In the genomic region with DNA sequence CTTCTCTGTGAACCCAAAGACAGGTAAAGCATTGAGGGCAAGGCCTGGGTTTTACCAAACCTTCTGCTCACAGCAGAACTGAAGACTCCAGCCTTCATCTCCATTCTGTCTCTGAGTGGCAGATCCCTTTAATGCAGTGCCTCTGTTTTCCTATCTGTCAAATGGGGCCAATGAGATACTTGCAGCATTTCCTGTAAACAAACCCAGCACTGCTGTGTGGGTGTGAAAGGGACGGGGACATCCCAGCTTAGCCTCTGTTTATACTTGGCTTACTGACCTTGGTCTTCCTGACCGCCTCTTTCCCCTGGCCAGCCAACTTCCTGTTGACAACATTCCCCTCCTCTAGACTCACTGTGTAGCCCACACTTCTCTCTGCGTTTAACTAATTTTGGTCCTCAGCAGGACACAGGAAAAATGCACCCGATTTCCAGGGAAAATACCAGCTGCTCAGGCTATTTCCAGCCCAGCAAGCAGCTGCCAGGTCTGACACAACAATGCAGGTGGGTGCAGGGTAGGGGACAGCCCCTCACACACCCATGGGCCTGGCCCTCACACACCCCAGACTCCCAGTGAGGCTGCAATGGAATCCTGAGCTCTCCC, we compare ENCODE assay signal across 1 cellular context.
TF ChIP-seq lines count a peak whose summit lies in the region.

No MANE protein-coding gene starts in this region.

TF ChIP-seq in HepG2, 621 proteins besides CTCF, POLR2A, EP300 and RAD21 (continued from another document and continues in another):
- TF ChIP-seq, protein P1, sequence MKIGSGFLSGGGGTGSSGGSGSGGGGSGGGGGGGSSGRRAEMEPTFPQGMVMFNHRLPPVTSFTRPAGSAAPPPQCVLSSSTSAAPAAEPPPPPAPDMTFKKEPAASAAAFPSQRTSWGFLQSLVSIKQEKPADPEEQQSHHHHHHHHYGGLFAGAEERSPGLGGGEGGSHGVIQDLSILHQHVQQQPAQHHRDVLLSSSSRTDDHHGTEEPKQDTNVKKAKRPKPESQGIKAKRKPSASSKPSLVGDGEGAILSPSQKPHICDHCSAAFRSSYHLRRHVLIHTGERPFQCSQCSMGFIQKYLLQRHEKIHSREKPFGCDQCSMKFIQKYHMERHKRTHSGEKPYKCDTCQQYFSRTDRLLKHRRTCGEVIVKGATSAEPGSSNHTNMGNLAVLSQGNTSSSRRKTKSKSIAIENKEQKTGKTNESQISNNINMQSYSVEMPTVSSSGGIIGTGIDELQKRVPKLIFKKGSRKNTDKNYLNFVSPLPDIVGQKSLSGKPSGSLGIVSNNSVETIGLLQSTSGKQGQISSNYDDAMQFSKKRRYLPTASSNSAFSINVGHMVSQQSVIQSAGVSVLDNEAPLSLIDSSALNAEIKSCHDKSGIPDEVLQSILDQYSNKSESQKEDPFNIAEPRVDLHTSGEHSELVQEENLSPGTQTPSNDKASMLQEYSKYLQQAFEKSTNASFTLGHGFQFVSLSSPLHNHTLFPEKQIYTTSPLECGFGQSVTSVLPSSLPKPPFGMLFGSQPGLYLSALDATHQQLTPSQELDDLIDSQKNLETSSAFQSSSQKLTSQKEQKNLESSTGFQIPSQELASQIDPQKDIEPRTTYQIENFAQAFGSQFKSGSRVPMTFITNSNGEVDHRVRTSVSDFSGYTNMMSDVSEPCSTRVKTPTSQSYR (CRISPR knock-in tag; IDR thresholded peaks at IDR 0.05; ENCODE audit: borderline replicate concordance) = no peak
- no peak for TF ChIP-seq HNRNPK (IDR thresholded peaks at IDR 0.05; ENCODE audit: low read depth, low read length, poor library complexity, severe bottlenecking)
- no peak for TF ChIP-seq ZNF260 (CRISPR knock-in tag; IDR thresholded peaks at IDR 0.05; ENCODE audit: borderline replicate concordance, low read depth)
- peak; percentile 67; the same call in 1 of the 2 replicates for TF ChIP-seq ZBTB7B (CRISPR knock-in tag; IDR thresholded peaks at IDR 0.05)
- TF ChIP-seq, protein P2, sequence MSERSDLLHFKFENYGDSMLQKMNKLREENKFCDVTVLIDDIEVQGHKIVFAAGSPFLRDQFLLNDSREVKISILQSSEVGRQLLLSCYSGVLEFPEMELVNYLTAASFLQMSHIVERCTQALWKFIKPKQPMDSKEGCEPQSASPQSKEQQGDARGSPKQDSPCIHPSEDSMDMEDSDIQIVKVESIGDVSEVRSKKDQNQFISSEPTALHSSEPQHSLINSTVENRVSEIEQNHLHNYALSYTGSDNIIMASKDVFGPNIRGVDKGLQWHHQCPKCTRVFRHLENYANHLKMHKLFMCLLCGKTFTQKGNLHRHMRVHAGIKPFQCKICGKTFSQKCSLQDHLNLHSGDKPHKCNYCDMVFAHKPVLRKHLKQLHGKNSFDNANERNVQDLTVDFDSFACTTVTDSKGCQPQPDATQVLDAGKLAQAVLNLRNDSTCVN (CRISPR knock-in tag; IDR thresholded peaks at IDR 0.05; ENCODE audit: borderline replicate concordance) = no peak
- TF ChIP-seq HHEX (CRISPR knock-in tag; IDR thresholded peaks at IDR 0.05) = no peak
- no peak for TF ChIP-seq MYNN (CRISPR knock-in tag; IDR thresholded peaks at IDR 0.05; ENCODE audit: low read depth)
- TF ChIP-seq, protein P3, sequence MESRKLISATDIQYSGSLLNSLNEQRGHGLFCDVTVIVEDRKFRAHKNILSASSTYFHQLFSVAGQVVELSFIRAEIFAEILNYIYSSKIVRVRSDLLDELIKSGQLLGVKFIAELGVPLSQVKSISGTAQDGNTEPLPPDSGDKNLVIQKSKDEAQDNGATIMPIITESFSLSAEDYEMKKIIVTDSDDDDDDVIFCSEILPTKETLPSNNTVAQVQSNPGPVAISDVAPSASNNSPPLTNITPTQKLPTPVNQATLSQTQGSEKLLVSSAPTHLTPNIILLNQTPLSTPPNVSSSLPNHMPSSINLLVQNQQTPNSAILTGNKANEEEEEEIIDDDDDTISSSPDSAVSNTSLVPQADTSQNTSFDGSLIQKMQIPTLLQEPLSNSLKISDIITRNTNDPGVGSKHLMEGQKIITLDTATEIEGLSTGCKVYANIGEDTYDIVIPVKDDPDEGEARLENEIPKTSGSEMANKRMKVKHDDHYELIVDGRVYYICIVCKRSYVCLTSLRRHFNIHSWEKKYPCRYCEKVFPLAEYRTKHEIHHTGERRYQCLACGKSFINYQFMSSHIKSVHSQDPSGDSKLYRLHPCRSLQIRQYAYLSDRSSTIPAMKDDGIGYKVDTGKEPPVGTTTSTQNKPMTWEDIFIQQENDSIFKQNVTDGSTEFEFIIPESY (CRISPR knock-in tag; IDR thresholded peaks at IDR 0.05) = peak; percentile 40; the same call in 1 of the 2 replicates
- TF ChIP-seq ZBTB38 (CRISPR knock-in tag; IDR thresholded peaks at IDR 0.05) = peak; percentile 75; the same call in 1 of the 2 replicates
- 0 out of 2 replicates have a peak, but pooled peaks have one; percentile 92 for TF ChIP-seq ZBTB3 (CRISPR knock-in tag; IDR thresholded peaks at IDR 0.05; ENCODE audit: borderline replicate concordance, low read depth)
- peak; percentile 84 for TF ChIP-seq ESRRA (CRISPR knock-in tag; IDR thresholded peaks at IDR 0.05; ENCODE audit: low read depth)
- TF ChIP-seq, protein P4, sequence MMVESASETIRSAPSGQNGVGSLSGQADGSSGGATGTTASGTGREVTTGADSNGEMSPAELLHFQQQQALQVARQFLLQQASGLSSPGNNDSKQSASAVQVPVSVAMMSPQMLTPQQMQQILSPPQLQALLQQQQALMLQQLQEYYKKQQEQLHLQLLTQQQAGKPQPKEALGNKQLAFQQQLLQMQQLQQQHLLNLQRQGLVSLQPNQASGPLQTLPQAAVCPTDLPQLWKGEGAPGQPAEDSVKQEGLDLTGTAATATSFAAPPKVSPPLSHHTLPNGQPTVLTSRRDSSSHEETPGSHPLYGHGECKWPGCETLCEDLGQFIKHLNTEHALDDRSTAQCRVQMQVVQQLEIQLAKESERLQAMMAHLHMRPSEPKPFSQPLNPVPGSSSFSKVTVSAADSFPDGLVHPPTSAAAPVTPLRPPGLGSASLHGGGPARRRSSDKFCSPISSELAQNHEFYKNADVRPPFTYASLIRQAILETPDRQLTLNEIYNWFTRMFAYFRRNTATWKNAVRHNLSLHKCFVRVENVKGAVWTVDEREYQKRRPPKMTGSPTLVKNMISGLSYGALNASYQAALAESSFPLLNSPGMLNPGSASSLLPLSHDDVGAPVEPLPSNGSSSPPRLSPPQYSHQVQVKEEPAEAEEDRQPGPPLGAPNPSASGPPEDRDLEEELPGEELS (CRISPR knock-in tag; IDR thresholded peaks at IDR 0.05) = peak; percentile 100
- TF ChIP-seq GABPA (IDR thresholded peaks at IDR 0.05; ENCODE audit: low read depth, low read length) = no peak
- peak; percentile 86 for TF ChIP-seq GABPA (CRISPR knock-in tag; IDR thresholded peaks at IDR 0.05; ENCODE audit: low read depth)
- TF ChIP-seq NFIC (IDR thresholded peaks at IDR 0.05; ENCODE audit: low read length) = peak; percentile 68; the same call in 1 of the 2 replicates
- TF ChIP-seq U2AF1 (optimal IDR thresholded peaks at IDR 0.05; ENCODE audit: low read depth, low read length) = no peak
- TF ChIP-seq ZNF557 (CRISPR knock-in tag; IDR thresholded peaks at IDR 0.05) = 0 out of 2 replicates have a peak, but pooled peaks have one; percentile 81
- TF ChIP-seq NFYC (CRISPR knock-in tag; IDR thresholded peaks at IDR 0.05) = 0 out of 2 replicates have a peak, but pooled peaks have one; percentile 14
- no peak for TF ChIP-seq ZKSCAN1 (IDR thresholded peaks at IDR 0.05; ENCODE audit: low read length)
- peak; percentile 72 for TF ChIP-seq MEIS2 (CRISPR knock-in tag; IDR thresholded peaks at IDR 0.05)
- no peak for TF ChIP-seq NFATC3 (CRISPR knock-in tag; IDR thresholded peaks at IDR 0.05)
- TF ChIP-seq MATR3 (CRISPR knock-in tag; IDR thresholded peaks at IDR 0.05) = no peak
- TF ChIP-seq ELF4 (CRISPR knock-in tag; IDR thresholded peaks at IDR 0.05; ENCODE audit: borderline replicate concordance) = 0 out of 2 replicates have a peak, but pooled peaks have one; percentile 74
- TF ChIP-seq, protein P5, sequence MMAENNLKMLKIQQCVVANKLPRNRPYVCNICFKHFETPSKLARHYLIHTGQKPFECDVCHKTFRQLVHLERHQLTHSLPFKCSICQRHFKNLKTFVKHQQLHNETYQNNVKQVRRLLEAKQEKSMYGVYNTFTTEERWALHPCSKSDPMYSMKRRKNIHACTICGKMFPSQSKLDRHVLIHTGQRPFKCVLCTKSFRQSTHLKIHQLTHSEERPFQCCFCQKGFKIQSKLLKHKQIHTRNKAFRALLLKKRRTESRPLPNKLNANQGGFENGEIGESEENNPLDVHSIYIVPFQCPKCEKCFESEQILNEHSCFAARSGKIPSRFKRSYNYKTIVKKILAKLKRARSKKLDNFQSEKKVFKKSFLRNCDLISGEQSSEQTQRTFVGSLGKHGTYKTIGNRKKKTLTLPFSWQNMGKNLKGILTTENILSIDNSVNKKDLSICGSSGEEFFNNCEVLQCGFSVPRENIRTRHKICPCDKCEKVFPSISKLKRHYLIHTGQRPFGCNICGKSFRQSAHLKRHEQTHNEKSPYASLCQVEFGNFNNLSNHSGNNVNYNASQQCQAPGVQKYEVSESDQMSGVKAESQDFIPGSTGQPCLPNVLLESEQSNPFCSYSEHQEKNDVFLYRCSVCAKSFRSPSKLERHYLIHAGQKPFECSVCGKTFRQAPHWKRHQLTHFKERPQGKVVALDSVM (CRISPR knock-in tag; IDR thresholded peaks at IDR 0.05) = peak; percentile 28; the same call in 1 of the 2 replicates
- no peak for TF ChIP-seq ZNF234 (CRISPR knock-in tag; conservative IDR thresholded peaks at IDR 0.05)
- no peak for TF ChIP-seq IKZF1 (IDR thresholded peaks at IDR 0.05)
- TF ChIP-seq, protein P6, sequence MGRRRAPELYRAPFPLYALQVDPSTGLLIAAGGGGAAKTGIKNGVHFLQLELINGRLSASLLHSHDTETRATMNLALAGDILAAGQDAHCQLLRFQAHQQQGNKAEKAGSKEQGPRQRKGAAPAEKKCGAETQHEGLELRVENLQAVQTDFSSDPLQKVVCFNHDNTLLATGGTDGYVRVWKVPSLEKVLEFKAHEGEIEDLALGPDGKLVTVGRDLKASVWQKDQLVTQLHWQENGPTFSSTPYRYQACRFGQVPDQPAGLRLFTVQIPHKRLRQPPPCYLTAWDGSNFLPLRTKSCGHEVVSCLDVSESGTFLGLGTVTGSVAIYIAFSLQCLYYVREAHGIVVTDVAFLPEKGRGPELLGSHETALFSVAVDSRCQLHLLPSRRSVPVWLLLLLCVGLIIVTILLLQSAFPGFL (CRISPR knock-in tag; IDR thresholded peaks at IDR 0.05) = no peak
- no peak for TF ChIP-seq ZKSCAN5 (CRISPR knock-in tag; IDR thresholded peaks at IDR 0.05)
- TF ChIP-seq, protein P7, sequence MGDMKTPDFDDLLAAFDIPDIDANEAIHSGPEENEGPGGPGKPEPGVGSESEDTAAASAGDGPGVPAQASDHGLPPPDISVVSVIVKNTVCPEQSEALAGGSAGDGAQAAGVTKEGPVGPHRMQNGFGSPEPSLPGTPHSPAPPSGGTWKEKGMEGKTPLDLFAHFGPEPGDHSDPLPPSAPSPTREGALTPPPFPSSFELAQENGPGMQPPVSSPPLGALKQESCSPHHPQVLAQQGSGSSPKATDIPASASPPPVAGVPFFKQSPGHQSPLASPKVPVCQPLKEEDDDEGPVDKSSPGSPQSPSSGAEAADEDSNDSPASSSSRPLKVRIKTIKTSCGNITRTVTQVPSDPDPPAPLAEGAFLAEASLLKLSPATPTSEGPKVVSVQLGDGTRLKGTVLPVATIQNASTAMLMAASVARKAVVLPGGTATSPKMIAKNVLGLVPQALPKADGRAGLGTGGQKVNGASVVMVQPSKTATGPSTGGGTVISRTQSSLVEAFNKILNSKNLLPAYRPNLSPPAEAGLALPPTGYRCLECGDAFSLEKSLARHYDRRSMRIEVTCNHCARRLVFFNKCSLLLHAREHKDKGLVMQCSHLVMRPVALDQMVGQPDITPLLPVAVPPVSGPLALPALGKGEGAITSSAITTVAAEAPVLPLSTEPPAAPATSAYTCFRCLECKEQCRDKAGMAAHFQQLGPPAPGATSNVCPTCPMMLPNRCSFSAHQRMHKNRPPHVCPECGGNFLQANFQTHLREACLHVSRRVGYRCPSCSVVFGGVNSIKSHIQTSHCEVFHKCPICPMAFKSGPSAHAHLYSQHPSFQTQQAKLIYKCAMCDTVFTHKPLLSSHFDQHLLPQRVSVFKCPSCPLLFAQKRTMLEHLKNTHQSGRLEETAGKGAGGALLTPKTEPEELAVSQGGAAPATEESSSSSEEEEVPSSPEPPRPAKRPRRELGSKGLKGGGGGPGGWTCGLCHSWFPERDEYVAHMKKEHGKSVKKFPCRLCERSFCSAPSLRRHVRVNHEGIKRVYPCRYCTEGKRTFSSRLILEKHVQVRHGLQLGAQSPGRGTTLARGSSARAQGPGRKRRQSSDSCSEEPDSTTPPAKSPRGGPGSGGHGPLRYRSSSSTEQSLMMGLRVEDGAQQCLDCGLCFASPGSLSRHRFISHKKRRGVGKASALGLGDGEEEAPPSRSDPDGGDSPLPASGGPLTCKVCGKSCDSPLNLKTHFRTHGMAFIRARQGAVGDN (CRISPR knock-in tag; IDR thresholded peaks at IDR 0.05) = peak; percentile 80
- no peak for TF ChIP-seq LCORL (IDR thresholded peaks at IDR 0.05)
- TF ChIP-seq LCORL (CRISPR knock-in tag; IDR thresholded peaks at IDR 0.05) = peak; percentile 95
- no peak for TF ChIP-seq SRSF1 (optimal IDR thresholded peaks at IDR 0.05; ENCODE audit: low read depth, low read length)
- TF ChIP-seq ZNF367 (CRISPR knock-in tag; IDR thresholded peaks at IDR 0.05; ENCODE audit: borderline replicate concordance) = no peak
- peak; percentile 37; the same call in 1 of the 2 replicates for TF ChIP-seq ZNF792 (CRISPR knock-in tag; IDR thresholded peaks at IDR 0.05)
- TF ChIP-seq ZNF232 (CRISPR knock-in tag; IDR thresholded peaks at IDR 0.05; ENCODE audit: borderline replicate concordance) = peak; percentile 94
- no peak for TF ChIP-seq SRSF4 (IDR thresholded peaks at IDR 0.05; ENCODE audit: low read depth, low read length, poor library complexity, severe bottlenecking)
- peak; percentile 84 for TF ChIP-seq ZNF3 (CRISPR knock-in tag; IDR thresholded peaks at IDR 0.05)
- TF ChIP-seq ZNF350 (CRISPR knock-in tag; IDR thresholded peaks at IDR 0.05; ENCODE audit: borderline replicate concordance, low read depth) = peak; percentile 48; the same call in 1 of the 2 replicates
- no peak for TF ChIP-seq ZNF781 (CRISPR knock-in tag; IDR thresholded peaks at IDR 0.05; ENCODE audit: borderline replicate concordance, not compliant biosample characterization)
- TF ChIP-seq TAF1 (CRISPR knock-in tag; IDR thresholded peaks at IDR 0.05) = peak; percentile 27; the same call in 1 of the 2 replicates
- TF ChIP-seq ZNF12 (CRISPR knock-in tag; IDR thresholded peaks at IDR 0.05) = peak; percentile 79; the same call in 1 of the 2 replicates
- TF ChIP-seq ZNF567 (CRISPR knock-in tag; IDR thresholded peaks at IDR 0.05; ENCODE audit: borderline replicate concordance) = no peak
- 0 out of 2 replicates have a peak, but pooled peaks have one; percentile 45 for TF ChIP-seq ZFY (CRISPR knock-in tag; IDR thresholded peaks at IDR 0.05)
- TF ChIP-seq ZMYM3 (CRISPR knock-in tag; IDR thresholded peaks at IDR 0.05) = peak; percentile 100
- peak; percentile 87 for TF ChIP-seq FOSL2 (CRISPR knock-in tag; IDR thresholded peaks at IDR 0.05)
- TF ChIP-seq, protein P8, sequence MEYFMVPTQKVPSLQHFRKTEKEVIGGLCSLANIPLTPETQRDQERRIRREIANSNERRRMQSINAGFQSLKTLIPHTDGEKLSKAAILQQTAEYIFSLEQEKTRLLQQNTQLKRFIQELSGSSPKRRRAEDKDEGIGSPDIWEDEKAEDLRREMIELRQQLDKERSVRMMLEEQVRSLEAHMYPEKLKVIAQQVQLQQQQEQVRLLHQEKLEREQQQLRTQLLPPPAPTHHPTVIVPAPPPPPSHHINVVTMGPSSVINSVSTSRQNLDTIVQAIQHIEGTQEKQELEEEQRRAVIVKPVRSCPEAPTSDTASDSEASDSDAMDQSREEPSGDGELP (IDR thresholded peaks at IDR 0.05; ENCODE audit: borderline replicate concordance, low read depth) = peak; percentile 66; the same call in 1 of the 2 replicates
